ENCODE assay signal across 1 cellular context in the genomic region with DNA sequence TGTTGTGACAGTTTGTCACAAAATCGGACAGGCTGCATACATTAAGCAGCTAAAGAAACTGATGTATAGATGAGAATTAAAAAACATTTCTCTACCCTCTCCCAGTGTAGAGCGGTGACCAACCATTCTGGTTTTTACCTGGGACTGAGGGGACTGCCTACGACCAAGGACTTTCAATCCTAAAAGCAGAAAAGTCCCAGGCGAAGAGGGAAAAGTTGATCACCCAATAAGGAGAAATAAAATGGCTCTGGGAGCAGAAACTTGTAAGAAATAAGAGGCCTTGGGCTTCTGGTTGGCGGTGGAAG.
TF ChIP-seq lines count a peak whose summit lies in the region.

No MANE protein-coding gene starts in this region.

TF ChIP-seq in H1, 55 proteins besides CTCF, POLR2A, EP300 and RAD21 (continued from another document):
- TF ChIP-seq TAF7 (optimal IDR thresholded peaks at IDR 0.05; ENCODE audit: borderline replicate concordance, low read depth, low read length) (no peak), HDAC6 (IDR thresholded peaks at IDR 0.05; ENCODE audit: low read depth, low read length) (no peak), GABPA (IDR thresholded peaks at IDR 0.05; ENCODE audit: borderline replicate concordance, insufficient read depth, low read length) (no peak), TBP (IDR thresholded peaks at IDR 0.05; ENCODE audit: low read depth, low read length) (no peak), BCL11A (IDR thresholded peaks at IDR 0.05; ENCODE audit: low read depth in 2 of 2, low read length in 2 of 2) (no peak), SP2 (IDR thresholded peaks at IDR 0.05; ENCODE audit: low read length) (no peak), NANOG (IDR thresholded peaks at IDR 0.05; ENCODE audit: insufficient read depth, low read depth, low read length, poor library complexity, severe bottlenecking) (no peak), ZNF274 (IDR thresholded peaks at IDR 0.05; ENCODE audit: borderline replicate concordance, extremely low read depth, low read length) (no peak), TEAD4 (IDR thresholded peaks at IDR 0.05; ENCODE audit: low read depth, low read length) (no peak)
- TF ChIP-seq, protein P1, sequence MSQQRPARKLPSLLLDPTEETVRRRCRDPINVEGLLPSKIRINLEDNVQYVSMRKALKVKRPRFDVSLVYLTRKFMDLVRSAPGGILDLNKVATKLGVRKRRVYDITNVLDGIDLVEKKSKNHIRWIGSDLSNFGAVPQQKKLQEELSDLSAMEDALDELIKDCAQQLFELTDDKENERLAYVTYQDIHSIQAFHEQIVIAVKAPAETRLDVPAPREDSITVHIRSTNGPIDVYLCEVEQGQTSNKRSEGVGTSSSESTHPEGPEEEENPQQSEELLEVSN (IDR thresholded peaks at IDR 0.05) = no peak
TF ChIP-seq in H1: peak in this region for 0.
